In genomic region chr5:142900926-142901325, GRCh38 we compare ENCODE assay signal across 16 cellular contexts.
DNase-seq lines count a peak whose midpoint lies in the region; ATAC-seq, FAIRE-seq and TF ChIP-seq lines count a peak whose summit lies in the region.
"Had no signal": no experiment of that assay in that cellular context is flagged by ENCODE, and none has a peak within 500 bp of the region (broad histone marks: within the 10 kb centered on the region; RNA-seq: fewer than 3 reads in every experiment).

No MANE protein-coding gene starts in this region.

- H3K4me2 ChIP-seq in astrocyte (ENCODE audit: low read length) = peak overlapping the region; percentile 32

- FAIRE-seq in astrocyte (lab: Jason Lieb, UNC) = no peak

- no peak overlapping the region for H3K27ac ChIP-seq in astrocyte (ENCODE audit: low read depth, low read length)
- H3K27ac ChIP-seq in foreskin keratinocyte = no peak overlapping the region
- no peak overlapping the region for H3K27ac ChIP-seq in left lung
- H3K27ac ChIP-seq: 22Rv1 had no signal

- H4K20me1 ChIP-seq in astrocyte (ENCODE audit: insufficient read depth, low read length) = no peaks in the 10 kb centered on the region

- no peaks in the 10 kb centered on the region for H3K27me3 ChIP-seq in astrocyte (ENCODE audit: insufficient read depth, low read length)
- H3K27me3 ChIP-seq in foreskin keratinocyte = no peaks in the 10 kb centered on the region
- H3K27me3 ChIP-seq in left lung = no peaks in the 10 kb centered on the region

- intact Hi-C loops in left lung (cut with DNase I) = no loop called here

- H3K9me3 ChIP-seq in astrocyte (ENCODE audit: insufficient read depth, low read depth, low read length) (no peaks in the 10 kb centered on the region), left lung (no peaks in the 10 kb centered on the region)
- H3K9me3 ChIP-seq: HAP-1 had no signal

- no peak overlapping the region for H3K9ac ChIP-seq in astrocyte (ENCODE audit: low read length)

- H3K36me3 ChIP-seq in astrocyte (ENCODE audit: insufficient read depth, low read length) (no peaks in the 10 kb centered on the region), left lung (peaks cover 0 to 60% of the 10 kb centered on the region in 2 donors)
- H3K36me3 ChIP-seq: HAP-1 had no signal

- no peak overlapping the region for H3K4me3 Mint-ChIP-seq in astrocyte (ENCODE audit: unreplicated experiment)

- peak; percentile 33 for ATAC-seq in foreskin keratinocyte
- no peak for ATAC-seq in left lung

- peaks cover 11% of the 10 kb centered on the region for H3K4me1 ChIP-seq in astrocyte (ENCODE audit: insufficient read depth, low read length)
- peaks cover 31% of the 10 kb centered on the region for H3K4me1 ChIP-seq in foreskin keratinocyte
- H3K4me1 ChIP-seq in left lung = peaks cover 0 to 25% of the 10 kb centered on the region in 2 donors
- H3K4me1 ChIP-seq: HAP-1 had no signal

- peaks cover 39% of the 10 kb centered on the region for H3K4me1 Mint-ChIP-seq in astrocyte (ENCODE audit: low read depth, unreplicated experiment)
- H3K4me1 Mint-ChIP-seq: naive B cell had no signal

- no peaks in the 10 kb centered on the region for H3K79me2 ChIP-seq in astrocyte (ENCODE audit: insufficient read depth, low read length)

- H3K27ac Mint-ChIP-seq in astrocyte (ENCODE audit: unreplicated experiment) = peak overlapping the region; percentile 53
- H3K27ac Mint-ChIP-seq: type B pancreatic cell had no signal

- peak; percentile 2 for DNase-seq in NCI-H82 treated with DMSO at 0.1 percent for 48 hours (lab: John Stamatoyannopoulos, UW; ENCODE audit: unreplicated experiment)
- no peak for DNase-seq in NCI-H82 (lab: John Stamatoyannopoulos, UW)
- peak; percentile 95 for DNase-seq in astrocyte (ENCODE audit: low read depth)
- DNase-seq in foreskin keratinocyte = peak; percentile 82 to 86
- DNase-seq in smooth muscle cell of the brain vasculature (ENCODE audit: low read depth, low spot score) = peak; percentile 79
- no peak for DNase-seq in AML-193 (lab: John Stamatoyannopoulos, UW)
- DNase-seq in left lung = no peak
- no peak for DNase-seq in OCI-M2 (lab: John Stamatoyannopoulos, UW; ENCODE audit: unreplicated experiment)
- DNase-seq: anterior cingulate cortex, naive B cell, NCI-H1105 treated with DMSO at 0.1 percent for 48 hours, NCI-H524 treated with DMSO at 0.1 percent for 48 hours, SIG-M5 had no signal

- TF ChIP-seq CTCF in astrocyte (IDR thresholded peaks at IDR 0.05; ENCODE audit: insufficient read depth, low read depth, low read length) (no peak), foreskin keratinocyte (conservative IDR thresholded peaks at IDR 0.05) (no peak), left lung (IDR thresholded peaks at IDR 0.05) (no peak)

- H3K27me3 Mint-ChIP-seq in astrocyte (ENCODE audit: low read depth, unreplicated experiment) = no peaks in the 10 kb centered on the region
- H3K27me3 Mint-ChIP-seq: naive B cell, type B pancreatic cell had no signal

- peaks cover 2% of the 10 kb centered on the region for H3K9me3 Mint-ChIP-seq in astrocyte (ENCODE audit: unreplicated experiment)
- H3K9me3 Mint-ChIP-seq: naive B cell, type B pancreatic cell had no signal

- H3K4me3 ChIP-seq in astrocyte (ENCODE audit: insufficient read depth, low read depth, low read length) = no peak overlapping the region
- H3K4me3 ChIP-seq in left lung = no peak overlapping the region
- H3K4me3 ChIP-seq: HAP-1 had no signal

- H3K36me3 Mint-ChIP-seq in astrocyte (ENCODE audit: low read depth, unreplicated experiment) = no peaks in the 10 kb centered on the region

- H2AFZ ChIP-seq in astrocyte (ENCODE audit: low read depth, low read length) = no peak overlapping the region

Comparison
In these comparisons a context has a peak if more than half of its experiments do, and no peak if none do; other contexts are left out.
1. DNase-seq: peak in NCI-H82 treated with DMSO at 0.1 percent for 48 hours (single experiment), astrocyte (single experiment), foreskin keratinocyte (2 of 2) and smooth muscle cell of the brain vasculature (single experiment); none in NCI-H82 (single experiment), AML-193 (0 of 2), left lung (0 of 2) and OCI-M2 (single experiment).